36 cellular contexts compared by ENCODE assay signal in the genomic region with DNA sequence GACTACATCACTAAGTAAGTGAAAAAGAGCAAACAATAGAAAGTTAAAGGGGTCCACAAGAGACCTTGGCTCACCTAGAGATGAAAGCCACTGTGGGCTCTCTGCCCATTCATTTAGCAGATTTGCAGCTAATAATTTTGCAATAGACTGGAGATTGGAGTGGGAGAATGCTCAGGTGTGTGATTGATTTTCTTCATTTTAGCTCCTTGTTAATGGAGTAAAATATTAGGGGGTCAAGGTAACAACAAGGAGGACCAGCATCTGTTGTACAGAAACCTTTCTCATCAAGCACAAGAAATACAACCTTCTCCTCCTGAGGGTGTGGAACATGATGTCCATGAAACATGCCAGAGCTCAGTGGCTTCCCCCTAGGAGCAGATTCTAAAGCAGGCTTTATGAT.
"Had no signal": no experiment of that assay in that cellular context is flagged by ENCODE, and none has a peak within 500 bp of the region (broad histone marks: within the 10 kb centered on the region; RNA-seq: fewer than 3 reads in every experiment).

No MANE protein-coding gene starts in this region.

- H3K36me3 ChIP-seq: ascending aorta, brain microvascular endothelial cell, breast epithelium had no signal

- H3K9me3 ChIP-seq: ascending aorta, breast epithelium had no signal

- H3K4me1 Mint-ChIP-seq: activated B cell treated with CpG ODN at 0.5 μM for 24 hours; activated CD4-positive, alpha-beta T cell treated with anti-CD3 and anti-CD28 coated beads, Interleukin-2, amount 10 ng/mL, durations not matched to agents 24 days and 14 days; activated naive CD4-positive, alpha-beta T cell treated with anti-CD3 and anti-CD28 coated beads, Interleukin-2, amount 10 ng/mL, durations not matched to agents 7 days and 5 days; activated naive CD4-positive, alpha-beta T cell treated with anti-CD3 and anti-CD28 coated beads, Interleukin-2, amount 50 U/mL, for 24 hours; activated naive CD8-positive, alpha-beta T cell treated with anti-CD3 and anti-CD28 coated beads, Interleukin-2, amount 10 ng/mL, durations not matched to agents 7 days and 5 days; activated naive CD8-positive, alpha-beta T cell treated with anti-CD3 and anti-CD28 coated beads, Interleukin-2, amount 50 U/mL, for 24 hours; activated T-helper 17 cell treated with anti-CD3 and anti-CD28 coated beads, Interleukin-2, amount 50 U/mL, for 72 hours had no signal

- FAIRE-seq: TTC549 had no signal

- H3K9me3 Mint-ChIP-seq: activated B cell treated with CpG ODN at 0.5 μM for 24 hours; activated CD4-positive, alpha-beta memory T cell treated with anti-CD3 and anti-CD28 coated beads for 36 hours; activated CD4-positive, alpha-beta T cell treated with anti-CD3 and anti-CD28 coated beads, Interleukin-2, amount 10 ng/mL, durations not matched to agents 24 days and 14 days; activated naive CD4-positive, alpha-beta T cell treated with anti-CD3 and anti-CD28 coated beads, Interleukin-2, amount 10 ng/mL, durations not matched to agents 7 days and 5 days; activated naive CD4-positive, alpha-beta T cell treated with anti-CD3 and anti-CD28 coated beads, Interleukin-2, amount 50 U/mL, for 24 hours; activated naive CD8-positive, alpha-beta T cell treated with anti-CD3 and anti-CD28 coated beads, Interleukin-2, amount 10 ng/mL, durations not matched to agents 7 days and 5 days; activated naive CD8-positive, alpha-beta T cell treated with anti-CD3 and anti-CD28 coated beads, Interleukin-2, amount 50 U/mL, for 24 hours; activated T-cell treated with anti-CD3 and anti-CD28 coated beads, Interleukin-2, amount 50 U/mL, for 4 hours; activated T-cell treated with anti-CD3 and anti-CD28 coated beads, Interleukin-2, amount 50 U/mL, for 72 hours; activated T-helper 1 cell treated with anti-CD3 and anti-CD28 coated beads, Interleukin-12 subunit alpha, Interleukin-12 subunit beta, Interleukin-2, Interleukin-4 antibody, amounts not matched to agents 30 ng/mL and 10 ng/mL and 1 ng/mL, durations not matched to agents 14 hours and 24 hours and 36 hours; activated T-helper 17 cell treated with anti-CD3 and anti-CD28 coated beads, Interleukin-2, amount 50 U/mL, for 72 hours; T-helper 1 cell treated with Interleukin-12 subunit alpha and Interleukin-12 subunit beta and Interleukin-4 antibody, amounts not matched to agents 30 μg/mL and 1 μg/mL, for 36 hours; T-helper 2 cell treated with Interferon-gamma antibody and Interleukin-4, amounts not matched to agents 5 μg/mL and 100 μg/mL, for 36 hours had no signal

- H3K27me3 ChIP-seq: ascending aorta, breast epithelium had no signal

- H3K27ac Mint-ChIP-seq: activated B cell treated with CpG ODN at 0.5 μM for 24 hours; activated CD4-positive, alpha-beta memory T cell treated with anti-CD3 and anti-CD28 coated beads for 36 hours; activated CD4-positive, alpha-beta T cell treated with anti-CD3 and anti-CD28 coated beads, Interleukin-2, amount 10 ng/mL, durations not matched to agents 24 days and 14 days; activated CD8-positive, alpha-beta T cell treated with anti-CD3 and anti-CD28 coated beads for 36 hours; activated naive CD4-positive, alpha-beta T cell treated with anti-CD3 and anti-CD28 coated beads, Interleukin-2, amount 10 ng/mL, durations not matched to agents 7 days and 5 days; activated naive CD4-positive, alpha-beta T cell treated with anti-CD3 and anti-CD28 coated beads, Interleukin-2, amount 50 U/mL, for 24 hours; activated naive CD8-positive, alpha-beta T cell; activated naive CD8-positive, alpha-beta T cell treated with anti-CD3 and anti-CD28 coated beads, Interleukin-2, amount 10 ng/mL, durations not matched to agents 7 days and 5 days; activated naive CD8-positive, alpha-beta T cell treated with anti-CD3 and anti-CD28 coated beads, Interleukin-2, amount 50 U/mL, for 24 hours; activated T-cell treated with anti-CD3 and anti-CD28 coated beads, Interleukin-2, amount 50 U/mL, for 72 hours; activated T-helper 1 cell treated with anti-CD3 and anti-CD28 coated beads, Interleukin-12 subunit alpha, Interleukin-12 subunit beta, Interleukin-2, Interleukin-4 antibody, amounts not matched to agents 30 ng/mL and 10 ng/mL and 1 ng/mL, durations not matched to agents 14 hours and 24 hours and 36 hours; activated T-helper 17 cell treated with anti-CD3 and anti-CD28 coated beads, Interleukin-2, amount 50 U/mL, for 72 hours; T-helper 1 cell treated with Interleukin-12 subunit alpha and Interleukin-12 subunit beta and Interleukin-4 antibody, amounts not matched to agents 30 μg/mL and 1 μg/mL, for 36 hours; T-helper 2 cell treated with Interferon-gamma antibody and Interleukin-4, amounts not matched to agents 5 μg/mL and 100 μg/mL, for 36 hours had no signal

- H3K4me3 ChIP-seq: ascending aorta, breast epithelium had no signal

- DNase-seq: activated B cell treated with CpG ODN at 0.5 μM for 24 hours; activated CD4-positive, alpha-beta memory T cell treated with anti-CD3 and anti-CD28 coated beads for 36 hours; activated CD4-positive, alpha-beta T cell treated with anti-CD3 and anti-CD28 coated beads for 4 hours; activated CD4-positive, alpha-beta T cell treated with anti-CD3 and anti-CD28 coated beads, Interleukin-2, amount 10 ng/mL, durations not matched to agents 24 days and 14 days; activated CD4-positive, alpha-beta T cell treated with anti-CD3 and anti-CD28 coated beads, Interleukin-2, amount 50 U/mL, for 1 hour; activated CD4-positive, alpha-beta T cell treated with anti-CD3 and anti-CD28 coated beads, Interleukin-2, amount 50 U/mL, for 4 hours; activated CD4-positive, CD25-positive, alpha-beta regulatory T cell treated with anti-CD3 and anti-CD28 coated beads, Interleukin-2, amount 50 U/mL, for 72 hours; activated CD8-positive, alpha-beta memory T cell treated with anti-CD3 and anti-CD28 coated beads, Interleukin-2, amount 50 U/mL, for 4 hours; activated CD8-positive, alpha-beta T cell treated with anti-CD3 and anti-CD28 coated beads for 36 hours; activated gamma-delta T cell treated with Interleukin-2 at 50 U/mL for 16 hours; activated naive CD4-positive, alpha-beta T cell; activated naive CD4-positive, alpha-beta T cell treated with anti-CD3 and anti-CD28 coated beads, Interleukin-2, amount 10 ng/mL, durations not matched to agents 7 days and 5 days; activated naive CD8-positive, alpha-beta T cell treated with anti-CD3 and anti-CD28 coated beads, Interleukin-2, amount 10 ng/mL, durations not matched to agents 7 days and 5 days; activated naive CD8-positive, alpha-beta T cell treated with anti-CD3 and anti-CD28 coated beads, Interleukin-2, amount 50 U/mL, for 24 hours; activated T-cell treated with anti-CD3 and anti-CD28 coated beads for 4 hours; activated T-cell treated with anti-CD3 and anti-CD28 coated beads, Interleukin-2, amount 50 U/mL, for 1 hour; activated T-cell treated with anti-CD3 and anti-CD28 coated beads, Interleukin-2, amount 50 U/mL, for 4 hours; activated T-cell treated with anti-CD3 and anti-CD28 coated beads, Interleukin-2, amount 50 U/mL, for 72 hours; amygdala; anterior cingulate cortex; brain microvascular endothelial cell; central memory CD4-positive, alpha-beta T cell; SW 1271; T-helper 1 cell; T-helper 2 cell; T-helper 9 cell had no signal

- ATAC-seq: activated CD8-positive, alpha-beta T cell treated with anti-CD3 and anti-CD28 coated beads for 36 hours; activated naive CD8-positive, alpha-beta T cell treated with anti-CD3 and anti-CD28 coated beads, Interleukin-2, amount 50 U/mL, for 24 hours; activated T-cell treated with anti-CD3 and anti-CD28 coated beads, Interleukin-2, amount 50 U/mL, for 4 hours; activated T-cell treated with anti-CD3 and anti-CD28 coated beads, Interleukin-2, amount 50 U/mL, for 72 hours; activated T-helper 17 cell treated with anti-CD3 and anti-CD28 coated beads, Interleukin-2, amount 50 U/mL, for 72 hours had no signal

- H3K4me3 Mint-ChIP-seq: activated B cell treated with CpG ODN at 0.5 μM for 24 hours; activated CD4-positive, alpha-beta memory T cell treated with anti-CD3 and anti-CD28 coated beads for 36 hours; activated CD4-positive, alpha-beta T cell treated with anti-CD3 and anti-CD28 coated beads, Interleukin-2, amount 10 ng/mL, durations not matched to agents 24 days and 14 days; activated CD8-positive, alpha-beta T cell treated with anti-CD3 and anti-CD28 coated beads for 36 hours; activated naive CD4-positive, alpha-beta T cell treated with anti-CD3 and anti-CD28 coated beads, Interleukin-2, amount 10 ng/mL, durations not matched to agents 7 days and 5 days; activated naive CD4-positive, alpha-beta T cell treated with anti-CD3 and anti-CD28 coated beads, Interleukin-2, amount 50 U/mL, for 24 hours; activated naive CD8-positive, alpha-beta T cell; activated naive CD8-positive, alpha-beta T cell treated with anti-CD3 and anti-CD28 coated beads, Interleukin-2, amount 10 ng/mL, durations not matched to agents 7 days and 5 days; activated naive CD8-positive, alpha-beta T cell treated with anti-CD3 and anti-CD28 coated beads, Interleukin-2, amount 50 U/mL, for 24 hours; activated T-cell treated with anti-CD3 and anti-CD28 coated beads, Interleukin-2, amount 50 U/mL, for 4 hours; activated T-cell treated with anti-CD3 and anti-CD28 coated beads, Interleukin-2, amount 50 U/mL, for 72 hours; activated T-helper 1 cell treated with anti-CD3 and anti-CD28 coated beads, Interleukin-12 subunit alpha, Interleukin-12 subunit beta, Interleukin-2, Interleukin-4 antibody, amounts not matched to agents 30 ng/mL and 10 ng/mL and 1 ng/mL, durations not matched to agents 14 hours and 24 hours and 36 hours; activated T-helper 17 cell treated with anti-CD3 and anti-CD28 coated beads, Interleukin-2, amount 50 U/mL, for 72 hours; T-helper 1 cell treated with Interleukin-12 subunit alpha and Interleukin-12 subunit beta and Interleukin-4 antibody, amounts not matched to agents 30 μg/mL and 1 μg/mL, for 36 hours; T-helper 2 cell treated with Interferon-gamma antibody and Interleukin-4, amounts not matched to agents 5 μg/mL and 100 μg/mL, for 36 hours had no signal

- H3K36me3 Mint-ChIP-seq: activated CD4-positive, alpha-beta memory T cell treated with anti-CD3 and anti-CD28 coated beads for 36 hours; activated naive CD4-positive, alpha-beta T cell treated with anti-CD3 and anti-CD28 coated beads, Interleukin-2, amount 10 ng/mL, durations not matched to agents 7 days and 5 days; activated naive CD4-positive, alpha-beta T cell treated with anti-CD3 and anti-CD28 coated beads, Interleukin-2, amount 50 U/mL, for 24 hours; activated naive CD8-positive, alpha-beta T cell; activated naive CD8-positive, alpha-beta T cell treated with anti-CD3 and anti-CD28 coated beads, Interleukin-2, amount 10 ng/mL, durations not matched to agents 7 days and 5 days had no signal

- H3K4me1 ChIP-seq: ascending aorta, breast epithelium had no signal

- H3K27ac ChIP-seq: ascending aorta, brain microvascular endothelial cell, breast epithelium, VCaP had no signal
